ENCODE assay signal across 4 cellular contexts in genomic region chr17:22512057-22512456, GRCh38.
"Had no signal": no experiment of that assay in that cellular context is flagged by ENCODE, and none has a peak within 500 bp of the region (broad histone marks: within the 10 kb centered on the region; RNA-seq: fewer than 3 reads in every experiment).

No MANE protein-coding gene starts in this region.

- H3K4me3 ChIP-seq: K562 had no signal

- H3K27me3 Mint-ChIP-seq: IgD-negative memory B cell had no signal

- ATAC-seq: K562 had no signal

- H3K36me3 Mint-ChIP-seq: IgD-negative memory B cell had no signal

- H3K27ac Mint-ChIP-seq: IgD-negative memory B cell had no signal

- H3K4me3 Mint-ChIP-seq: IgD-negative memory B cell had no signal

- DNase-seq: IMR-90 had no signal

- H3K27ac ChIP-seq: HL-60 had no signal
